In the genomic region with DNA sequence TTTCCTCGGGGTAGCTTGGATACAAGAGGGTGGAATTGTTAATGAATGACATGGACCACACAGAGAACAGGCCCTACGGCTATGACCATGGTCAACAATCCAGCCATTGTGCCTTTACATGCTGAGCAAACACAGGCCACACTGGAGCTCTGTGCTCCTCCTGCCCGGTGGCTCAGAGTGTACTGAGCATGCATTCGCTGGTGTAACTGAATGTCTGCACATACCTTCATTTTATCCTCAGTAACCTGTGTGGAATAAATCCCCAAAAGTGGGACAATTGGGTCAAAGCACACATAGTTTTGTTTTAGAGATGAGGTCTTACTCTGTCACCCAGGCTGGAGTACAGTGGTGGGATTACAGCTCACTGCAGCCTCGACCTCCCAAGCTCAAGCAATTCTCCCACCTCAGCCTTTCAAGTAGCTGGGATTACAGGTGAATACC, we compare ENCODE assay signal across 1 cellular context.
TF ChIP-seq lines count a peak whose summit lies in the region.

No MANE protein-coding gene starts in this region.

TF ChIP-seq in HepG2, 621 proteins besides CTCF, POLR2A, EP300 and RAD21 (continued from another document and continues in another):
- TF ChIP-seq, protein P1, sequence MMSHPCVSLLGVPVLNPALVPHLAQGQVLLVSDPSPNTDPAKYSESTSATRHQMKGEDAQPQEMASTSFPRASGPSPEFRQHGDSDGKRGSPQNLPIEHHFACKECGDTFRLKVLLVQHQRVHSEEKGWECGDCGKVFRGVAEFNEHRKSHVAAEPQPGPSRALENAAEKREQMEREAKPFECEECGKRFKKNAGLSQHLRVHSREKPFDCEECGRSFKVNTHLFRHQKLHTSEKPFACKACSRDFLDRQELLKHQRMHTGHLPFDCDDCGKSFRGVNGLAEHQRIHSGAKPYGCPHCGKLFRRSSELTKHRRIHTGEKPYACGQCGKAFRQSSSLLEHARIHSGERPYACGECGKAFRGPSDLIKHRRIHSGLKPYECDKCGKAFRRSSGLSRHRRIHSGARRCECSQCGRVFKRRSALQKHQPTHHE (CRISPR knock-in tag; IDR thresholded peaks at IDR 0.05; ENCODE audit: borderline replicate concordance): no peak
- TF ChIP-seq ZNF496 (CRISPR knock-in tag; IDR thresholded peaks at IDR 0.05; ENCODE audit: insufficient replicate concordance): no peak
- no peak for TF ChIP-seq ONECUT2 (CRISPR knock-in tag; IDR thresholded peaks at IDR 0.05)
- TF ChIP-seq, protein P2, sequence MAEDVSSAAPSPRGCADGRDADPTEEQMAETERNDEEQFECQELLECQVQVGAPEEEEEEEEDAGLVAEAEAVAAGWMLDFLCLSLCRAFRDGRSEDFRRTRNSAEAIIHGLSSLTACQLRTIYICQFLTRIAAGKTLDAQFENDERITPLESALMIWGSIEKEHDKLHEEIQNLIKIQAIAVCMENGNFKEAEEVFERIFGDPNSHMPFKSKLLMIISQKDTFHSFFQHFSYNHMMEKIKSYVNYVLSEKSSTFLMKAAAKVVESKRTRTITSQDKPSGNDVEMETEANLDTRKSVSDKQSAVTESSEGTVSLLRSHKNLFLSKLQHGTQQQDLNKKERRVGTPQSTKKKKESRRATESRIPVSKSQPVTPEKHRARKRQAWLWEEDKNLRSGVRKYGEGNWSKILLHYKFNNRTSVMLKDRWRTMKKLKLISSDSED (CRISPR knock-in tag; IDR thresholded peaks at IDR 0.05): no peak
- peak; percentile 62 for TF ChIP-seq SPEN (CRISPR knock-in tag; IDR thresholded peaks at IDR 0.05; ENCODE audit: low read depth)
- TF ChIP-seq KLF15 (CRISPR knock-in tag; IDR thresholded peaks at IDR 0.05; ENCODE audit: borderline replicate concordance): no peak
- TF ChIP-seq ZNF83 (CRISPR knock-in tag; IDR thresholded peaks at IDR 0.05; ENCODE audit: borderline replicate concordance): no peak
- TF ChIP-seq HNF4G (IDR thresholded peaks at IDR 0.05; ENCODE audit: borderline replicate concordance, low read depth, low read length): no peak
- TF ChIP-seq HNF4G (CRISPR knock-in tag; IDR thresholded peaks at IDR 0.05; ENCODE audit: borderline replicate concordance, low read depth): no peak; the same call in 1 of the 2 replicates
- no peak for TF ChIP-seq ZNF253 (CRISPR knock-in tag; IDR thresholded peaks at IDR 0.05; ENCODE audit: borderline replicate concordance)
- peak; percentile 49; the same call in 1 of the 2 replicates for TF ChIP-seq ZFP37 (CRISPR knock-in tag; IDR thresholded peaks at IDR 0.05; ENCODE audit: borderline replicate concordance)
- TF ChIP-seq FOXK1 (CRISPR knock-in tag; IDR thresholded peaks at IDR 0.05; ENCODE audit: borderline replicate concordance, low read depth): no peak
- TF ChIP-seq, protein P3, sequence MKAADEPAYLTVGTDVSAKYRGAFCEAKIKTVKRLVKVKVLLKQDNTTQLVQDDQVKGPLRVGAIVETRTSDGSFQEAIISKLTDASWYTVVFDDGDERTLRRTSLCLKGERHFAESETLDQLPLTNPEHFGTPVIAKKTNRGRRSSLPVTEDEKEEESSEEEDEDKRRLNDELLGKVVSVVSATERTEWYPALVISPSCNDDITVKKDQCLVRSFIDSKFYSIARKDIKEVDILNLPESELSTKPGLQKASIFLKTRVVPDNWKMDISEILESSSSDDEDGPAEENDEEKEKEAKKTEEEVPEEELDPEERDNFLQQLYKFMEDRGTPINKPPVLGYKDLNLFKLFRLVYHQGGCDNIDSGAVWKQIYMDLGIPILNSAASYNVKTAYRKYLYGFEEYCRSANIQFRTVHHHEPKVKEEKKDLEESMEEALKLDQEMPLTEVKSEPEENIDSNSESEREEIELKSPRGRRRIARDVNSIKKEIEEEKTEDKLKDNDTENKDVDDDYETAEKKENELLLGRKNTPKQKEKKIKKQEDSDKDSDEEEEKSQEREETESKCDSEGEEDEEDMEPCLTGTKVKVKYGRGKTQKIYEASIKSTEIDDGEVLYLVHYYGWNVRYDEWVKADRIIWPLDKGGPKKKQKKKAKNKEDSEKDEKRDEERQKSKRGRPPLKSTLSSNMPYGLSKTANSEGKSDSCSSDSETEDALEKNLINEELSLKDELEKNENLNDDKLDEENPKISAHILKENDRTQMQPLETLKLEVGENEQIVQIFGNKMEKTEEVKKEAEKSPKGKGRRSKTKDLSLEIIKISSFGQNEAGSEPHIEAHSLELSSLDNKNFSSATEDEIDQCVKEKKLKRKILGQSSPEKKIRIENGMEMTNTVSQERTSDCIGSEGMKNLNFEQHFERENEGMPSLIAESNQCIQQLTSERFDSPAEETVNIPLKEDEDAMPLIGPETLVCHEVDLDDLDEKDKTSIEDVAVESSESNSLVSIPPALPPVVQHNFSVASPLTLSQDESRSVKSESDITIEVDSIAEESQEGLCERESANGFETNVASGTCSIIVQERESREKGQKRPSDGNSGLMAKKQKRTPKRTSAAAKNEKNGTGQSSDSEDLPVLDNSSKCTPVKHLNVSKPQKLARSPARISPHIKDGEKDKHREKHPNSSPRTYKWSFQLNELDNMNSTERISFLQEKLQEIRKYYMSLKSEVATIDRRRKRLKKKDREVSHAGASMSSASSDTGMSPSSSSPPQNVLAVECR (CRISPR knock-in tag; IDR thresholded peaks at IDR 0.05; ENCODE audit: borderline replicate concordance): peak; percentile 77; the same call in 1 of the 2 replicates
- TF ChIP-seq BCL3 (CRISPR knock-in tag; IDR thresholded peaks at IDR 0.05): 0 out of 2 replicates have a peak, but pooled peaks have one; percentile 41
- no peak for TF ChIP-seq ZNF549 (CRISPR knock-in tag; IDR thresholded peaks at IDR 0.05)
- TF ChIP-seq ZNF333 (CRISPR knock-in tag; IDR thresholded peaks at IDR 0.05; ENCODE audit: borderline replicate concordance): no peak
- no peak for TF ChIP-seq TP53 (CRISPR knock-in tag; conservative IDR thresholded peaks at IDR 0.05)
- peak; percentile 54; the same call in 1 of the 2 replicates for TF ChIP-seq ZNF605 (CRISPR knock-in tag; IDR thresholded peaks at IDR 0.05)
- no peak for TF ChIP-seq SCMH1 (CRISPR knock-in tag; IDR thresholded peaks at IDR 0.05; ENCODE audit: borderline replicate concordance)
- no peak for TF ChIP-seq SP4 (CRISPR knock-in tag; IDR thresholded peaks at IDR 0.05)
- no peak for TF ChIP-seq ZNF256 (CRISPR knock-in tag; conservative IDR thresholded peaks at IDR 0.05)
- TF ChIP-seq, protein P4, sequence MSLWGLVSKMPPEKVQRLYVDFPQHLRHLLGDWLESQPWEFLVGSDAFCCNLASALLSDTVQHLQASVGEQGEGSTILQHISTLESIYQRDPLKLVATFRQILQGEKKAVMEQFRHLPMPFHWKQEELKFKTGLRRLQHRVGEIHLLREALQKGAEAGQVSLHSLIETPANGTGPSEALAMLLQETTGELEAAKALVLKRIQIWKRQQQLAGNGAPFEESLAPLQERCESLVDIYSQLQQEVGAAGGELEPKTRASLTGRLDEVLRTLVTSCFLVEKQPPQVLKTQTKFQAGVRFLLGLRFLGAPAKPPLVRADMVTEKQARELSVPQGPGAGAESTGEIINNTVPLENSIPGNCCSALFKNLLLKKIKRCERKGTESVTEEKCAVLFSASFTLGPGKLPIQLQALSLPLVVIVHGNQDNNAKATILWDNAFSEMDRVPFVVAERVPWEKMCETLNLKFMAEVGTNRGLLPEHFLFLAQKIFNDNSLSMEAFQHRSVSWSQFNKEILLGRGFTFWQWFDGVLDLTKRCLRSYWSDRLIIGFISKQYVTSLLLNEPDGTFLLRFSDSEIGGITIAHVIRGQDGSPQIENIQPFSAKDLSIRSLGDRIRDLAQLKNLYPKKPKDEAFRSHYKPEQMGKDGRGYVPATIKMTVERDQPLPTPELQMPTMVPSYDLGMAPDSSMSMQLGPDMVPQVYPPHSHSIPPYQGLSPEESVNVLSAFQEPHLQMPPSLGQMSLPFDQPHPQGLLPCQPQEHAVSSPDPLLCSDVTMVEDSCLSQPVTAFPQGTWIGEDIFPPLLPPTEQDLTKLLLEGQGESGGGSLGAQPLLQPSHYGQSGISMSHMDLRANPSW (CRISPR knock-in tag; IDR thresholded peaks at IDR 0.05; ENCODE audit: borderline replicate concordance): no peak; the same call in 1 of the 2 replicates
- peak; percentile 61; the same call in 1 of the 2 replicates for TF ChIP-seq MXD4 (CRISPR knock-in tag; IDR thresholded peaks at IDR 0.05)
- TF ChIP-seq ZNF747 (CRISPR knock-in tag; IDR thresholded peaks at IDR 0.05; ENCODE audit: borderline replicate concordance): no peak
- no peak for TF ChIP-seq ZBTB2 (CRISPR knock-in tag; IDR thresholded peaks at IDR 0.05; ENCODE audit: low read depth)
- TF ChIP-seq ZNF562 (CRISPR knock-in tag; IDR thresholded peaks at IDR 0.05; ENCODE audit: borderline replicate concordance): no peak
- TF ChIP-seq NFE2L2 (IDR thresholded peaks at IDR 0.05; ENCODE audit: low read length): no peak
- no peak for TF ChIP-seq ZKSCAN5 (CRISPR knock-in tag; IDR thresholded peaks at IDR 0.05)
- 0 out of 2 replicates have a peak, but pooled peaks have one; percentile 29 for TF ChIP-seq ZNF720 (CRISPR knock-in tag; IDR thresholded peaks at IDR 0.05)
- peak; percentile 30; the same call in 1 of the 2 replicates for TF ChIP-seq PPARG (CRISPR knock-in tag; conservative IDR thresholded peaks at IDR 0.05)
- TF ChIP-seq ZNF567 (CRISPR knock-in tag; IDR thresholded peaks at IDR 0.05; ENCODE audit: borderline replicate concordance): no peak
- TF ChIP-seq, protein P5, sequence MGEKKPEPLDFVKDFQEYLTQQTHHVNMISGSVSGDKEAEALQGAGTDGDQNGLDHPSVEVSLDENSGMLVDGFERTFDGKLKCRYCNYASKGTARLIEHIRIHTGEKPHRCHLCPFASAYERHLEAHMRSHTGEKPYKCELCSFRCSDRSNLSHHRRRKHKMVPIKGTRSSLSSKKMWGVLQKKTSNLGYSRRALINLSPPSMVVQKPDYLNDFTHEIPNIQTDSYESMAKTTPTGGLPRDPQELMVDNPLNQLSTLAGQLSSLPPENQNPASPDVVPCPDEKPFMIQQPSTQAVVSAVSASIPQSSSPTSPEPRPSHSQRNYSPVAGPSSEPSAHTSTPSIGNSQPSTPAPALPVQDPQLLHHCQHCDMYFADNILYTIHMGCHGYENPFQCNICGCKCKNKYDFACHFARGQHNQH (CRISPR knock-in tag; IDR thresholded peaks at IDR 0.05): peak; percentile 65
- TF ChIP-seq ZNF136 (CRISPR knock-in tag; IDR thresholded peaks at IDR 0.05; ENCODE audit: low read depth): peak; percentile 84; the same call in 1 of the 2 replicates
- no peak for TF ChIP-seq HOXA5 (CRISPR knock-in tag; IDR thresholded peaks at IDR 0.05)
- TF ChIP-seq FUBP1 (CRISPR knock-in tag; IDR thresholded peaks at IDR 0.05; ENCODE audit: borderline replicate concordance): no peak
- TF ChIP-seq ZBTB3 (CRISPR knock-in tag; IDR thresholded peaks at IDR 0.05; ENCODE audit: borderline replicate concordance, low read depth): no peak
- 0 out of 2 replicates have a peak, but pooled peaks have one; percentile 33 for TF ChIP-seq RBAK (CRISPR knock-in tag; IDR thresholded peaks at IDR 0.05)
- TF ChIP-seq, protein P6, sequence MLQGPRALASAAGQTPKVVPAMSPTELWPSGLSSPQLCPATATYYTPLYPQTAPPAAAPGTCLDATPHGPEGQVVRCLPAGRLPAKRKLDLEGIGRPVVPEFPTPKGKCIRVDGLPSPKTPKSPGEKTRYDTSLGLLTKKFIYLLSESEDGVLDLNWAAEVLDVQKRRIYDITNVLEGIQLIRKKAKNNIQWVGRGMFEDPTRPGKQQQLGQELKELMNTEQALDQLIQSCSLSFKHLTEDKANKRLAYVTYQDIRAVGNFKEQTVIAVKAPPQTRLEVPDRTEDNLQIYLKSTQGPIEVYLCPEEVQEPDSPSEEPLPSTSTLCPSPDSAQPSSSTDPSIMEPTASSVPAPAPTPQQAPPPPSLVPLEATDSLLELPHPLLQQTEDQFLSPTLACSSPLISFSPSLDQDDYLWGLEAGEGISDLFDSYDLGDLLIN (CRISPR knock-in tag; IDR thresholded peaks at IDR 0.05; ENCODE audit: borderline replicate concordance): no peak
- no peak for TF ChIP-seq ZNF282 (IDR thresholded peaks at IDR 0.05; ENCODE audit: partially characterized antibody)
- no peak for TF ChIP-seq JUND (CRISPR knock-in tag; IDR thresholded peaks at IDR 0.05)
- no peak for TF ChIP-seq ZNF160 (CRISPR knock-in tag; IDR thresholded peaks at IDR 0.05)
- TF ChIP-seq PTBP1 (IDR thresholded peaks at IDR 0.05; ENCODE audit: low read depth, low read length, poor library complexity, severe bottlenecking): no peak
- 0 out of 2 replicates have a peak, but pooled peaks have one; percentile 17 for TF ChIP-seq SIN3A (IDR thresholded peaks at IDR 0.05; ENCODE audit: borderline replicate concordance, low read depth, low read length)
- no peak for TF ChIP-seq HCFC1 (IDR thresholded peaks at IDR 0.05; ENCODE audit: low read depth, low read length)
